In the genomic region with DNA sequence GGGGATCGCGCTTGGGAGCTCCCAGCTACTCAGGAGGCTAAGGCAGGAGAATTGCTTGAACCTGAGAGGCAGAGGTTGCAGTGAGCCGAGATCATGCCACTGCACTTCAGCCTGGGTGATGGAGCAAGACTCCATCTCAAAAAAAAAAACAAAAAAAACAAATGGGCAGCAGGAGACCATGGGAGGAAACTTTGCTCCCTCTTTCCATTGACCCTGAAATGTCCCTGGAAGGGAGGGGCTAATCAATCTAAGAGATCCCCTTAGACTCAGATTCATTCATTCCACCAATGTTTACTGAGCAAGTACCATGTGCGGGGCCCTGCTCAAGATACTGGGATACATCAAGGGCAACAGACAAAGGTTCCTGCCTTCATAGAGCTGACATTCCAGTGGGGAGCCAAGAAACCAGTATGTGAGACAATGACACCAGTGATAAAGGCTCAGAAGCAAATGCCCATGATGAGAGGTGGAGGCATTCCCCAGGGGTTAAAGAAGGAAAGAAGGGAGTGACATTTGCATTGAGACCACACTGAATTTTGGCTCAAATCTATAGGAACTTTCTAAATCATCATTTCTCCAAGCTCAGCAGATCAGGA, we compare ENCODE assay signal across 13 cellular contexts. TPM values are rescaled to one million over a fixed set of nuclear protein-coding genes. Genes with fewer than 3 reads are reported as not detected.
DNase-seq lines count a peak whose midpoint lies in the region; ATAC-seq and TF ChIP-seq lines count a peak whose summit lies in the region.
"Had no signal": no experiment of that assay in that cellular context is flagged by ENCODE, and none has a peak within 500 bp of the region (broad histone marks: within the 10 kb centered on the region; RNA-seq: fewer than 3 reads in every experiment).

No MANE protein-coding gene starts in this region.

- no peaks in the 10 kb centered on the region for H3K79me2 ChIP-seq in HCT116 (ENCODE audit: insufficient read depth, low read length)

- H3K9me2 ChIP-seq in HCT116 (ENCODE audit: insufficient read depth), result no peaks in the 10 kb centered on the region

- in situ Hi-C loops in brain microvascular endothelial cell (cut with HindIII; ENCODE audit: low pct_ligation_motif_present, low sequenced_read_pairs), result no loop called here

- H3K4me2 ChIP-seq in HCT116 (ENCODE audit: low read length), result peak overlapping the region; percentile 36; the same call in 1 of the 2 replicates

- no peak for TF ChIP-seq POLR2A in HCT116 (IDR thresholded peaks at IDR 0.05; ENCODE audit: borderline replicate concordance, extremely low read depth, insufficient read depth, insufficient read length)
- TF ChIP-seq POLR2A in suprapubic skin (IDR thresholded peaks at IDR 0.05), result no peak

- TF ChIP-seq RAD21 in HCT116 (IDR thresholded peaks at IDR 0.05; ENCODE audit: low read depth), result no peak

- H4K20me1 ChIP-seq in HCT116 (ENCODE audit: insufficient read depth), result no peaks in the 10 kb centered on the region

- RAD21 ChIA-PET in HCT116 (lab: Charles Lee; ENCODE audit: low non-redundant PET in 1 of 2, low total read pairs in 2 of 2, uncharacterized antibody in 2 of 2, unreplicated experiment in 2 of 2), result no interaction called here

- POLR2A ChIA-PET in HCT116 (lab: Charles Lee), result no interaction called here

- intact Hi-C loops in HCT116 (cut with micrococcal nuclease), result no loop called here

- 91% methylated on average over 4 of the region's 4 CpGs for WGBS in suprapubic skin

- H3K27ac ChIP-seq in HCT116 (ENCODE audit: low read depth, low read length) (no peak overlapping the region), brain microvascular endothelial cell (peak overlapping the region; percentile 73), layer of hippocampus (ENCODE audit: low read depth, low read length) (peak overlapping the region; percentile 71), skeletal muscle tissue (ENCODE audit: low read depth, low read length) (peak overlapping the region; percentile 81), suprapubic skin (no peak overlapping the region)
- H3K27ac ChIP-seq: cardiac muscle cell had no signal

- no peak for DNase-seq in HCT116 (ENCODE audit: low read depth, low spot score)
- peak; percentile 15 for DNase-seq in brain microvascular endothelial cell
- no peak for DNase-seq in NCI-H82 (lab: John Stamatoyannopoulos, UW)
- no peak for DNase-seq in NCI-H2196 (lab: John Stamatoyannopoulos, UW; ENCODE audit: unreplicated experiment)
- no peak for DNase-seq in NCI-H510A (lab: John Stamatoyannopoulos, UW)
- no peak for DNase-seq in suprapubic skin (ENCODE audit: low spot score in 2 of 2)
- DNase-seq: activated naive CD4-positive, alpha-beta T cell treated with Interleukin-2 at 50 U/mL for 16 hours; Kasumi-1; NCI-H1694 treated with DMSO at 0.1 percent for 48 hours had no signal

- H3K9ac ChIP-seq in HCT116 (ENCODE audit: low read length), result no peak overlapping the region
- peak overlapping the region in 1 of 3 donors; percentile 65 for H3K9ac ChIP-seq in skeletal muscle tissue (ENCODE audit: low read depth in 1 of 3, low read length in 3 of 3)

- CTCF ChIA-PET in HCT116 (lab: Charles Lee), result no interaction called here

- TF ChIP-seq CTCF in HCT116 (IDR thresholded peaks at IDR 0.05 in 2 of 3, conservative IDR thresholded peaks at IDR 0.05 in 1 of 3; ENCODE audit: borderline replicate concordance in 1 of 3, insufficient read depth in 1 of 3, low read depth in 2 of 3, low read length in 2 of 3) (no peak), brain microvascular endothelial cell (IDR thresholded peaks at IDR 0.05; ENCODE audit: low read depth, low read length, missing control alignments) (no peak), suprapubic skin (IDR thresholded peaks at IDR 0.05) (no peak)

- no peak for TF ChIP-seq EP300 in suprapubic skin (IDR thresholded peaks at IDR 0.05)

- H3K4me3 ChIP-seq in HCT116 (replicated peaks in 1 of 2; ENCODE audit: low read depth in 1 of 2, low read length in 2 of 2), result no peak overlapping the region
- H3K4me3 ChIP-seq in brain microvascular endothelial cell (ENCODE audit: low read depth, low read length), result no peak overlapping the region
- H3K4me3 ChIP-seq in skeletal muscle tissue (ENCODE audit: low read length in 3 of 3), result peak overlapping the region in 1 of 3 donors; percentile 9
- no peak overlapping the region for H3K4me3 ChIP-seq in suprapubic skin
- H3K4me3 ChIP-seq: cardiac muscle cell, pancreas had no signal

- no TSS peak for BruUV-seq in HCT116 (replicated peaks; lab: Mats Ljungman, UMichigan)

- ATAC-seq in HCT116, result no peak

- no peak overlapping the region for H2AFZ ChIP-seq in HCT116 (ENCODE audit: low read depth, low read length, poor library complexity, severe bottlenecking)

- H3K27me3 ChIP-seq in HCT116 (ENCODE audit: insufficient read depth, low read length) (no peaks in the 10 kb centered on the region), brain microvascular endothelial cell (replicated peaks) (no peaks in the 10 kb centered on the region), layer of hippocampus (ENCODE audit: control insufficient read depth, insufficient read depth, low read length) (no peaks in the 10 kb centered on the region), skeletal muscle tissue (ENCODE audit: control insufficient read depth in 3 of 3, insufficient read depth in 3 of 3, low read length in 3 of 3) (no peaks in the 10 kb centered on the region), suprapubic skin (no peaks in the 10 kb centered on the region)
- H3K27me3 ChIP-seq: cardiac muscle cell, pancreas had no signal

- H3K4me1 ChIP-seq in HCT116 (ENCODE audit: control insufficient read depth in 1 of 2, insufficient read depth in 2 of 2, low read length in 2 of 2) (peaks cover 13 to 17% of the 10 kb centered on the region in 2 experiments), skeletal muscle tissue (ENCODE audit: control insufficient read depth in 3 of 3, insufficient read depth in 3 of 3, low read length in 3 of 3) (peaks cover 63 to 79% (median 74%) of the 10 kb centered on the region in 3 donors), suprapubic skin (peaks cover 47% of the 10 kb centered on the region)

- H3K9me3 ChIP-seq in HCT116 (ENCODE audit: control insufficient read depth in 1 of 2, insufficient read depth in 1 of 2, low read depth in 1 of 2, low read length in 2 of 2), result no peaks in the 10 kb centered on the region
- H3K9me3 ChIP-seq in skeletal muscle tissue (ENCODE audit: control insufficient read depth in 3 of 3, low read length in 3 of 3), result no peaks in the 10 kb centered on the region
- H3K9me3 ChIP-seq in suprapubic skin, result no peaks in the 10 kb centered on the region
- H3K9me3 ChIP-seq: pancreas had no signal

- H3K36me3 ChIP-seq in HCT116 (ENCODE audit: control insufficient read depth in 1 of 2, insufficient read depth in 2 of 2, low read length in 2 of 2), result no peaks in the 10 kb centered on the region
- H3K36me3 ChIP-seq in brain microvascular endothelial cell (replicated peaks), result peaks cover 3% of the 10 kb centered on the region
- no peaks in the 10 kb centered on the region for H3K36me3 ChIP-seq in skeletal muscle tissue (ENCODE audit: control insufficient read depth in 3 of 3, insufficient read depth in 3 of 3, low read length in 3 of 3)
- H3K36me3 ChIP-seq in suprapubic skin, result no peaks in the 10 kb centered on the region
- H3K36me3 ChIP-seq: cardiac muscle cell had no signal

TF ChIP-seq in HCT116, 20 proteins besides CTCF, POLR2A, EP300 and RAD21 (continues in another document):
- TF ChIP-seq SIN3A (IDR thresholded peaks at IDR 0.05; ENCODE audit: low read depth) (no peak), FOSL1 (IDR thresholded peaks at IDR 0.05; ENCODE audit: low read depth) (no peak), EZH2 (IDR thresholded peaks at IDR 0.05) (no peak), CEBPB (IDR thresholded peaks at IDR 0.05; ENCODE audit: low read depth) (no peak), POLR2AphosphoS5 (IDR thresholded peaks at IDR 0.05; ENCODE audit: low read depth, low read length) (no peak), SP1 (IDR thresholded peaks at IDR 0.05; ENCODE audit: low read depth) (no peak), SRF (IDR thresholded peaks at IDR 0.05; ENCODE audit: low read depth) (no peak)
- TF ChIP-seq, protein P1, sequence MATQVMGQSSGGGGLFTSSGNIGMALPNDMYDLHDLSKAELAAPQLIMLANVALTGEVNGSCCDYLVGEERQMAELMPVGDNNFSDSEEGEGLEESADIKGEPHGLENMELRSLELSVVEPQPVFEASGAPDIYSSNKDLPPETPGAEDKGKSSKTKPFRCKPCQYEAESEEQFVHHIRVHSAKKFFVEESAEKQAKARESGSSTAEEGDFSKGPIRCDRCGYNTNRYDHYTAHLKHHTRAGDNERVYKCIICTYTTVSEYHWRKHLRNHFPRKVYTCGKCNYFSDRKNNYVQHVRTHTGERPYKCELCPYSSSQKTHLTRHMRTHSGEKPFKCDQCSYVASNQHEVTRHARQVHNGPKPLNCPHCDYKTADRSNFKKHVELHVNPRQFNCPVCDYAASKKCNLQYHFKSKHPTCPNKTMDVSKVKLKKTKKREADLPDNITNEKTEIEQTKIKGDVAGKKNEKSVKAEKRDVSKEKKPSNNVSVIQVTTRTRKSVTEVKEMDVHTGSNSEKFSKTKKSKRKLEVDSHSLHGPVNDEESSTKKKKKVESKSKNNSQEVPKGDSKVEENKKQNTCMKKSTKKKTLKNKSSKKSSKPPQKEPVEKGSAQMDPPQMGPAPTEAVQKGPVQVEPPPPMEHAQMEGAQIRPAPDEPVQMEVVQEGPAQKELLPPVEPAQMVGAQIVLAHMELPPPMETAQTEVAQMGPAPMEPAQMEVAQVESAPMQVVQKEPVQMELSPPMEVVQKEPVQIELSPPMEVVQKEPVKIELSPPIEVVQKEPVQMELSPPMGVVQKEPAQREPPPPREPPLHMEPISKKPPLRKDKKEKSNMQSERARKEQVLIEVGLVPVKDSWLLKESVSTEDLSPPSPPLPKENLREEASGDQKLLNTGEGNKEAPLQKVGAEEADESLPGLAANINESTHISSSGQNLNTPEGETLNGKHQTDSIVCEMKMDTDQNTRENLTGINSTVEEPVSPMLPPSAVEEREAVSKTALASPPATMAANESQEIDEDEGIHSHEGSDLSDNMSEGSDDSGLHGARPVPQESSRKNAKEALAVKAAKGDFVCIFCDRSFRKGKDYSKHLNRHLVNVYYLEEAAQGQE (IDR thresholded peaks at IDR 0.05; ENCODE audit: low read depth), result no peak

RNA-seq across cellular contexts. Expression of a gene that starts 37.7 kb away (rescaled TPM):
- total RNA-seq in HCT116 (2021; ENCODE audit: unreplicated experiment) (28.1 TPM), skeletal muscle tissue (30.3 TPM), suprapubic skin (10 to 100 TPM; 35.3 to 46.3 (median 37.5) TPM)
- 27.0 and 34.8 TPM in 2 replicates for polyA plus RNA-seq in HCT116 (2012)

RNA-seq across cellular contexts. Expression of a gene that starts 39.9 kb away (rescaled TPM):
- 11.8 TPM for total RNA-seq in HCT116 (2021; ENCODE audit: unreplicated experiment)
- polyA plus RNA-seq in HCT116 (2012), result 9.2 and 11.3 TPM in 2 replicates
- total RNA-seq in skeletal muscle tissue, result 6.8 TPM
- 10 to 100 TPM; 44.5 to 59.4 (median 51.9) TPM for total RNA-seq in suprapubic skin

Comparison
In these comparisons a context has a peak if more than half of its experiments do, and no peak if none do; other contexts are left out.
1. H3K27ac ChIP-seq: peak in brain microvascular endothelial cell (single experiment), layer of hippocampus (single experiment) and skeletal muscle tissue (single experiment); none in HCT116 (single experiment) and suprapubic skin (single experiment).